In genomic region chr7:51187941-51188340, GRCh38 we compare ENCODE assay signal across 10 cellular contexts.
DNase-seq lines count a peak whose midpoint lies in the region; ATAC-seq, FAIRE-seq and TF ChIP-seq lines count a peak whose summit lies in the region.
"Had no signal": no experiment of that assay in that cellular context is flagged by ENCODE, and none has a peak within 500 bp of the region (broad histone marks: within the 10 kb centered on the region; RNA-seq: fewer than 3 reads in every experiment).

No MANE protein-coding gene starts in this region.

- peaks cover 0 to 7% of the 10 kb centered on the region in 2 donors for H3K36me3 ChIP-seq in small intestine (ENCODE audit: control insufficient read depth in 2 of 2, insufficient read depth in 2 of 2, low read length in 2 of 2)
- H3K36me3 ChIP-seq: BLaER1 treated with 17β-estradiol and CSF1 and Interleukin-3, amounts not matched to agents 10 nM and 100 nM had no signal

- H3K9me3 ChIP-seq in small intestine (ENCODE audit: control insufficient read depth, low read depth) = no peaks in the 10 kb centered on the region
- H3K9me3 ChIP-seq: BLaER1 treated with 17β-estradiol and CSF1 and Interleukin-3, amounts not matched to agents 10 nM and 100 nM had no signal

- no peak for FAIRE-seq in small intestine (lab: Jason Lieb, UNC)

- no peaks in the 10 kb centered on the region for H3K4me1 ChIP-seq in small intestine (ENCODE audit: control insufficient read depth in 2 of 2, insufficient read depth in 1 of 2, low read depth in 1 of 2, low read length in 1 of 2)

- WGBS in small intestine, 3 donors = 56 to 77% (median 67%) methylated on average over 6 of the region's 6 CpGs

- peak; percentile 34 for DNase-seq in AG20443 (ENCODE audit: low spot score)
- peak; percentile 17 for DNase-seq in NB4 (ENCODE audit: low read depth)
- DNase-seq in cerebellar cortex (ENCODE audit: low spot score) = peak; percentile 81
- peak; percentile 77 for DNase-seq in medulla oblongata (ENCODE audit: extremely low spot score)
- DNase-seq in small intestine = no peak
- no peak for DNase-seq in germinal center (ENCODE audit: low spot score)
- no peak for DNase-seq in amniotic stem cell (lab: John Stamatoyannopoulos, UW)
- DNase-seq in T-cell = no peak

- no peaks in the 10 kb centered on the region for H3K27me3 ChIP-seq in small intestine (ENCODE audit: control insufficient read depth in 2 of 2, insufficient read depth in 2 of 2, low read length in 2 of 2)
- H3K27me3 ChIP-seq: BLaER1 treated with 17β-estradiol and CSF1 and Interleukin-3, amounts not matched to agents 10 nM and 100 nM had no signal

- H3K27me3 Mint-ChIP-seq in T-cell = peaks cover 1 to 2% of the 10 kb centered on the region in 2 donors

- ATAC-seq in T-cell (replicated peaks in 1 of 4) = no peak

- no peaks in the 10 kb centered on the region for H3K4me1 Mint-ChIP-seq in T-cell

- POLR2A ChIA-PET in T-cell (lab: Charles Lee) = no interaction called here

- CTCF ChIA-PET in T-cell (lab: Charles Lee) = no interaction called here

- no peak overlapping the region for H3K27ac ChIP-seq in small intestine (ENCODE audit: low read depth in 1 of 2, low read length in 1 of 2)
- H3K27ac ChIP-seq: BLaER1 treated with 17β-estradiol and CSF1 and Interleukin-3, amounts not matched to agents 10 nM and 100 nM; HL-60 had no signal

- no peak for TF ChIP-seq POLR2A in NB4 (IDR thresholded peaks at IDR 0.05; ENCODE audit: extremely low read depth, insufficient read length)

- no peak overlapping the region for H3K4me3 ChIP-seq in NB4 (ENCODE audit: low read depth, low read length)
- no peak overlapping the region for H3K4me3 ChIP-seq in small intestine (ENCODE audit: low read depth in 1 of 2, low read length in 2 of 2)
- H3K4me3 ChIP-seq: BLaER1 treated with 17β-estradiol and CSF1 and Interleukin-3, amounts not matched to agents 10 nM and 100 nM had no signal

- peak; percentile 4 for TF ChIP-seq CTCF in NB4 (IDR thresholded peaks at IDR 0.05; ENCODE audit: low read depth, low read length)

- H3K27ac Mint-ChIP-seq in T-cell = no peak overlapping the region

- H3K36me3 Mint-ChIP-seq in T-cell = no peaks in the 10 kb centered on the region

- no peak overlapping the region for H3K4me3 Mint-ChIP-seq in T-cell

- H3K9me3 Mint-ChIP-seq in T-cell = no peaks in the 10 kb centered on the region

Comparison
In these comparisons a context has a peak if more than half of its experiments do, and no peak if none do; other contexts are left out.
1. DNase-seq: peak in AG20443 (single experiment), NB4 (single experiment), cerebellar cortex (single experiment) and medulla oblongata (single experiment); none in small intestine (single experiment), germinal center (single experiment), amniotic stem cell (single experiment) and T-cell (0 of 34).